Comparison of ENCODE assay signal across 1 cellular context in genomic region chr19:11373885-11374448, GRCh38.
TF ChIP-seq lines count a peak whose summit lies in the region.

No MANE protein-coding gene starts in this region.

TF ChIP-seq in HEK293, 187 proteins besides CTCF, POLR2A, EP300 and RAD21 (continued from another document):
- TF ChIP-seq ZNF645 (tag by site-specific recombination; IDR thresholded peaks at IDR 0.05), result 0 out of 2 replicates have a peak, but pooled peaks have one; percentile 59
- TF ChIP-seq ZSCAN16 (tag by site-specific recombination; IDR thresholded peaks at IDR 0.05), result no peak
- TF ChIP-seq ZBTB21 (tag by site-specific recombination; IDR thresholded peaks at IDR 0.05), result 0 out of 2 replicates have a peak, but pooled peaks have one; percentile 26
- TF ChIP-seq ZNF623 (tag by site-specific recombination; IDR thresholded peaks at IDR 0.05), result 0 out of 2 replicates have a peak, but pooled peaks have one; percentile 15
- TF ChIP-seq ZNF560 (tag by site-specific recombination; IDR thresholded peaks at IDR 0.05; ENCODE audit: borderline replicate concordance), result no peak
- TF ChIP-seq TSHZ1 (tag by site-specific recombination; IDR thresholded peaks at IDR 0.05; ENCODE audit: borderline replicate concordance), result 0 out of 2 replicates have a peak, but pooled peaks have one; percentile 29
- no peak for TF ChIP-seq ZNF398 (tag by site-specific recombination; IDR thresholded peaks at IDR 0.05)
- TF ChIP-seq ZNF366 (tag by site-specific recombination; conservative IDR thresholded peaks at IDR 0.05), result peak; percentile 75
- peak; percentile 64 for TF ChIP-seq ZNF324 (tag by site-specific recombination; IDR thresholded peaks at IDR 0.05)
- TF ChIP-seq ZSCAN5A (tag by site-specific recombination; IDR thresholded peaks at IDR 0.05), result 0 out of 2 replicates have a peak, but pooled peaks have one; percentile 15
- 0 out of 2 replicates have a peak, but pooled peaks have one; percentile 47 for TF ChIP-seq ZSCAN30 (tag by site-specific recombination; IDR thresholded peaks at IDR 0.05)
- TF ChIP-seq ZNF24 (tag by site-specific recombination; IDR thresholded peaks at IDR 0.05), result peak; percentile 68
- peak; percentile 45; the same call in 1 of the 2 replicates for TF ChIP-seq ZNF280D (tag by site-specific recombination; IDR thresholded peaks at IDR 0.05)
